Comparison of ENCODE assay signal across 8 cellular contexts in the genomic region with DNA sequence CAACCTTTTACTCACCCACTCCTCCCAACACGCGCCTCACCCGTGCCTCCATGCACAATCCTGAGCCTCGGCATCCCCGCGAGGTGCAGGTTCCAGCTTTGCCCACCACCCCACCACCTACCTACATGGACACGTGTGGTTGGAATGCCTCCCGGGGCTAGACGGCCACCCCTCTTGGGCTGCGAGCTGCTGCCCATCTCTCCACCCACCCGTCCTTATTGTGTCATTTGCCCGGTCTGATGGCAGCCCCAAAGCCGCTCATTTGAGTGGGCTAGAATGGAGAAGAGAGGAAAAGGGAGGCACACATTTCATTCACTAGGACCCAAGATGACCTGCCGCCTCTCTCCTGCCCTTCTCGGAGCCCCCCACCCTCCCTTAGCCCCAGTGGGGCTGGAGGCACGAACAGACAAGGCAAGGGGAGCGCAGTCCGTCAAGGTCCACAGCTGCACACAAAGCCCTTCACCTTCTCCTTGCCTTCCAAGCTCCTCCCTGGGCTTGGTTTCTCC. TPM values are rescaled to one million over a fixed set of nuclear protein-coding genes. Genes with fewer than 3 reads are reported as not detected.
DNase-seq lines count a peak whose midpoint lies in the region; ATAC-seq lines count a peak whose summit lies in the region.

No MANE protein-coding gene starts in this region.

- intact Hi-C loops in activated T-helper 2 cell treated with anti-CD3 and anti-CD28 coated beads, Interferon-gamma antibody, Interleukin-2, Interleukin-4, amounts not matched to agents 10 μg/mL and 5 μg/mL and 100 μg/mL, durations not matched to agents 14 hours and 24 hours and 36 hours (cut with micrococcal nuclease): loop anchor here (5.0 kb wide), 1 partner anchor 65 kb away; a partner anchor contains a TSS

- H3K27me3 Mint-ChIP-seq in activated T-cell treated with anti-CD3 and anti-CD28 coated beads, Interleukin-2, amount 50 U/mL, for 4 hours (ENCODE audit: low read depth): peaks cover 64% of the 10 kb centered on the region
- peaks cover 20% of the 10 kb centered on the region for H3K27me3 Mint-ChIP-seq in activated T-helper 2 cell treated with anti-CD3 and anti-CD28 coated beads, Interferon-gamma antibody, Interleukin-2, Interleukin-4, amounts not matched to agents 10 μg/mL and 5 μg/mL and 100 μg/mL, durations not matched to agents 14 hours and 24 hours and 36 hours (ENCODE audit: low read depth)
- peaks cover 71% of the 10 kb centered on the region for H3K27me3 Mint-ChIP-seq in stimulated activated memory B cell treated with anti-CD40 and anti-IgM and Interleukin-4, amounts not matched to agents 10 μg/mL and 1 μg/mL and 100 μg/mL, for 72 hours

- DNase-seq in activated T-cell treated with anti-CD3 and anti-CD28 coated beads, Interleukin-2, amount 50 U/mL, for 4 hours: no peak
- DNase-seq in activated T-cell treated with anti-CD3 and anti-CD28 coated beads, Interleukin-2, amount 50 U/mL, for 1 hour: no peak
- no peak for DNase-seq in activated T-helper 2 cell treated with anti-CD3 and anti-CD28 coated beads, Interferon-gamma antibody, Interleukin-2, Interleukin-4, amounts not matched to agents 10 μg/mL and 5 μg/mL and 100 μg/mL, durations not matched to agents 14 hours and 24 hours and 36 hours (ENCODE audit: low spot score)
- DNase-seq in GDM1 (lab: John Stamatoyannopoulos, UW): no peak

- H3K36me3 Mint-ChIP-seq in activated T-cell treated with anti-CD3 and anti-CD28 coated beads, Interleukin-2, amount 50 U/mL, for 4 hours (ENCODE audit: insufficient read depth): no peaks in the 10 kb centered on the region
- peaks cover 29% of the 10 kb centered on the region for H3K36me3 Mint-ChIP-seq in activated T-helper 2 cell treated with anti-CD3 and anti-CD28 coated beads, Interferon-gamma antibody, Interleukin-2, Interleukin-4, amounts not matched to agents 10 μg/mL and 5 μg/mL and 100 μg/mL, durations not matched to agents 14 hours and 24 hours and 36 hours (ENCODE audit: low read depth)
- H3K36me3 Mint-ChIP-seq in stimulated activated memory B cell treated with anti-CD40 and anti-IgM and Interleukin-4, amounts not matched to agents 10 μg/mL and 1 μg/mL and 100 μg/mL, for 72 hours: no peaks in the 10 kb centered on the region

- H3K4me3 Mint-ChIP-seq in activated T-cell treated with anti-CD3 and anti-CD28 coated beads, Interleukin-2, amount 50 U/mL, for 4 hours: peak overlapping the region; percentile 51
- H3K4me3 Mint-ChIP-seq in activated T-helper 2 cell treated with anti-CD3 and anti-CD28 coated beads, Interferon-gamma antibody, Interleukin-2, Interleukin-4, amounts not matched to agents 10 μg/mL and 5 μg/mL and 100 μg/mL, durations not matched to agents 14 hours and 24 hours and 36 hours (ENCODE audit: low read depth): peak overlapping the region; percentile 92
- peak overlapping the region; percentile 77 for H3K4me3 Mint-ChIP-seq in stimulated activated memory B cell treated with anti-CD40 and anti-IgM and Interleukin-4, amounts not matched to agents 10 μg/mL and 1 μg/mL and 100 μg/mL, for 72 hours

- peak in 1 of 2 donors; percentile 2 for ATAC-seq in activated T-cell treated with anti-CD3 and anti-CD28 coated beads, Interleukin-2, amount 50 U/mL, for 4 hours
- no peak for ATAC-seq in stimulated activated memory B cell treated with anti-CD40 and anti-IgM and Interleukin-4, amounts not matched to agents 10 μg/mL and 1 μg/mL and 100 μg/mL, for 72 hours
- no peak for ATAC-seq in GM18498 (IDR thresholded peaks at IDR 0.05; ENCODE audit: unreplicated experiment)
- ATAC-seq in GM19452 (IDR thresholded peaks at IDR 0.05; ENCODE audit: unreplicated experiment): no peak

- no peaks in the 10 kb centered on the region for H3K9me3 Mint-ChIP-seq in activated T-cell treated with anti-CD3 and anti-CD28 coated beads, Interleukin-2, amount 50 U/mL, for 4 hours
- H3K9me3 Mint-ChIP-seq in activated T-helper 2 cell treated with anti-CD3 and anti-CD28 coated beads, Interferon-gamma antibody, Interleukin-2, Interleukin-4, amounts not matched to agents 10 μg/mL and 5 μg/mL and 100 μg/mL, durations not matched to agents 14 hours and 24 hours and 36 hours: peaks cover 6% of the 10 kb centered on the region
- H3K9me3 Mint-ChIP-seq in stimulated activated memory B cell treated with anti-CD40 and anti-IgM and Interleukin-4, amounts not matched to agents 10 μg/mL and 1 μg/mL and 100 μg/mL, for 72 hours: no peaks in the 10 kb centered on the region

- peak overlapping the region; percentile 69 for H3K27ac Mint-ChIP-seq in activated T-helper 2 cell treated with anti-CD3 and anti-CD28 coated beads, Interferon-gamma antibody, Interleukin-2, Interleukin-4, amounts not matched to agents 10 μg/mL and 5 μg/mL and 100 μg/mL, durations not matched to agents 14 hours and 24 hours and 36 hours
- peak overlapping the region; percentile 10 for H3K27ac Mint-ChIP-seq in stimulated activated memory B cell treated with anti-CD40 and anti-IgM and Interleukin-4, amounts not matched to agents 10 μg/mL and 1 μg/mL and 100 μg/mL, for 72 hours

- peaks cover 6% of the 10 kb centered on the region for H3K4me1 Mint-ChIP-seq in activated T-cell treated with anti-CD3 and anti-CD28 coated beads, Interleukin-2, amount 50 U/mL, for 4 hours (ENCODE audit: low read depth)
- peaks cover 59% of the 10 kb centered on the region for H3K4me1 Mint-ChIP-seq in activated T-helper 2 cell treated with anti-CD3 and anti-CD28 coated beads, Interferon-gamma antibody, Interleukin-2, Interleukin-4, amounts not matched to agents 10 μg/mL and 5 μg/mL and 100 μg/mL, durations not matched to agents 14 hours and 24 hours and 36 hours (ENCODE audit: low read depth)
- peaks cover 10% of the 10 kb centered on the region for H3K4me1 Mint-ChIP-seq in stimulated activated memory B cell treated with anti-CD40 and anti-IgM and Interleukin-4, amounts not matched to agents 10 μg/mL and 1 μg/mL and 100 μg/mL, for 72 hours

- peak overlapping the region; percentile 92 for H3K4me3 ChIP-seq in iPS-11a (ENCODE audit: low read depth, low read length)

RNA-seq across cellular contexts. Expression of a gene that starts 0.8 kb away (rescaled TPM):
- total RNA-seq in activated T-cell treated with anti-CD3 and anti-CD28 coated beads, Interleukin-2, amount 50 U/mL, for 4 hours: under 1 TPM; 0.32 to 0.73 (median 0.49) TPM
- total RNA-seq in activated T-helper 2 cell treated with anti-CD3 and anti-CD28 coated beads, Interferon-gamma antibody, Interleukin-2, Interleukin-4, amounts not matched to agents 10 μg/mL and 5 μg/mL and 100 μg/mL, durations not matched to agents 14 hours and 24 hours and 36 hours: 12.6 and 13.0 TPM in 2 replicates
